28 cellular contexts compared by ENCODE assay signal in the genomic region with DNA sequence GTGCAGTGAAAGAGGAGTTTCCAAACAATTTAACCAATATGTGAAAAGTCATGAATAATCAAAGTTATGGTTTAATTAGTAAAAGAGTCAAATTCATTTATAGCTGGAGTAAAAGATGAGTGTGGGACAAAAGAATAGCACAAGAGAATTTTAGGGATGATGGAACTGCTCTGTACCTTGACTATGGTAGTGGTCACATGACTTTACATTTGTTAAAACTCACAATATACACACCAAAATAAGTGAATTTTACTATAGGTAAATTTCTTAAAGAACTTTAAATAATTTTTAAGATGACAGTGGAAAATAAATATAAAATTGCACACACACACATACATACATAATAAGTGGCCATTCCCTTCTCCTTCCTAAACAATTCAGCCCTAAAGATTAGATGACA.
"Had no signal": no experiment of that assay in that cellular context is flagged by ENCODE, and none has a peak within 500 bp of the region (broad histone marks: within the 10 kb centered on the region; RNA-seq: fewer than 3 reads in every experiment).

No MANE protein-coding gene starts in this region.

- H3K27me3 ChIP-seq: colonic mucosa, dorsolateral prefrontal cortex, esophagus muscularis mucosa, esophagus squamous epithelium, foreskin keratinocyte, gastrocnemius medialis, gastroesophageal sphincter, heart left ventricle, heart right ventricle had no signal

- H3K4me3 ChIP-seq: colonic mucosa, coronary artery, dorsolateral prefrontal cortex, esophagus muscularis mucosa, esophagus squamous epithelium, gastrocnemius medialis, gastroesophageal sphincter, heart left ventricle, heart right ventricle had no signal

- H3K27me3 Mint-ChIP-seq: dendritic cell treated with granulocyte-macrophage colony-stimulating factor and Interleukin-4, amounts not matched to agents 40 ng/mL and 50 ng/mL, for 4 days had no signal

- DNase-seq: colonic mucosa; cortex of kidney; dermis blood vessel endothelial cell; dorsolateral prefrontal cortex; effector CD4-positive, alpha-beta T cell; effector CD8-positive, alpha-beta T cell; effector memory CD4-positive, alpha-beta T cell; effector memory CD8-positive, alpha-beta T cell; endodermal cell; esophagus squamous epithelium; foreskin fibroblast; foreskin keratinocyte; foreskin melanocyte; gastrocnemius medialis; glutamatergic neuron; head of caudate nucleus; heart left ventricle; heart right ventricle had no signal

- H3K36me3 ChIP-seq: colonic mucosa, esophagus muscularis mucosa, esophagus squamous epithelium, gastrocnemius medialis, gastroesophageal sphincter, heart left ventricle, heart right ventricle had no signal

- H3K27ac Mint-ChIP-seq: dendritic cell treated with granulocyte-macrophage colony-stimulating factor and Interleukin-4, amounts not matched to agents 40 ng/mL and 50 ng/mL, for 4 days; effector memory CD8-positive, alpha-beta T cell; endodermal cell had no signal

- H3K27ac ChIP-seq: colonic mucosa, coronary artery, epithelial cell of prostate, esophagus muscularis mucosa, esophagus squamous epithelium, foreskin keratinocyte, gastrocnemius medialis, gastroesophageal sphincter, heart left ventricle, heart right ventricle had no signal

- H3K9me3 ChIP-seq: colonic mucosa, esophagus muscularis mucosa, esophagus squamous epithelium, gastrocnemius medialis, gastroesophageal sphincter, heart left ventricle, heart right ventricle had no signal

- FAIRE-seq: colon, endometrium, endothelial cell of umbilical vein, frontal cortex had no signal

- H3K9me3 Mint-ChIP-seq: dendritic cell treated with granulocyte-macrophage colony-stimulating factor and Interleukin-4, amounts not matched to agents 40 ng/mL and 50 ng/mL, for 4 days; effector memory CD8-positive, alpha-beta T cell; endodermal cell had no signal

- H3K4me3 Mint-ChIP-seq: dendritic cell treated with granulocyte-macrophage colony-stimulating factor and Interleukin-4, amounts not matched to agents 40 ng/mL and 50 ng/mL, for 4 days; effector memory CD8-positive, alpha-beta T cell; endodermal cell had no signal

- ATAC-seq: effector memory CD8-positive, alpha-beta T cell; esophagus mucosa; foreskin keratinocyte; gastrocnemius medialis; gastroesophageal sphincter; heart left ventricle; heart right ventricle had no signal
